ENCODE assay signal across 8 cellular contexts in genomic region chr9:37752646-37753488, GRCh38. TPM values are rescaled to one million over a fixed set of nuclear protein-coding genes. Genes with fewer than 3 reads are reported as not detected.
DNase-seq lines count a peak whose midpoint lies in the region; ATAC-seq, FAIRE-seq and TF ChIP-seq lines count a peak whose summit lies in the region.

No MANE protein-coding gene starts in this region.

- H3K36me3 ChIP-seq in GM23338 (ENCODE audit: insufficient read depth), result no peaks in the 10 kb centered on the region
- H3K36me3 ChIP-seq in heart right ventricle, result peaks cover 0 to 8% (median 0%) of the 10 kb centered on the region in 9 donors

- intact Hi-C loops in heart right ventricle (cut with DNase I), result loop anchor here in 5 of 10 donors (5.0 to 10.0 kb wide), 5 partner anchors 49 to 642 kb away; partner anchors contain the start of genes DCAF10 (in 3 of the 5), ALDH1B1 (in 1 of the 5) and SLC25A51 (in 1 of the 5)

- H3K79me2 ChIP-seq in GM23338 (replicated peaks; ENCODE audit: insufficient read depth), result 0 out of 2 replicates have a peak, but pooled peaks cover 3% of the 10 kb centered on the region

- H3F3A ChIP-seq in GM23338 (replicated peaks; ENCODE audit: low read depth), result no peaks in the 10 kb centered on the region

- H3K27ac Mint-ChIP-seq in GM23338, result no peak overlapping the region

- no peaks in the 10 kb centered on the region for H3K9me3 ChIP-seq in heart right ventricle

- 93% methylated on average over 29 of the region's 29 CpGs for WGBS in heart right ventricle, 2 donors

- H2AFZ ChIP-seq in GM23338, result peak overlapping the region; percentile 100

- H3K27me3 Mint-ChIP-seq in GM23338 (ENCODE audit: insufficient read depth, low read depth, poor library complexity), result peaks cover 7% of the 10 kb centered on the region

- DNase-seq in GM23338 (ENCODE audit: low spot score), result no peak
- DNase-seq in heart right ventricle, result no peak
- no peak for DNase-seq in D721Med (ENCODE audit: insufficient read length, low spot score)
- no peak for DNase-seq in DMS53 (lab: John Stamatoyannopoulos, UW)

- H3K9me3 Mint-ChIP-seq in GM23338, result peaks cover 6% of the 10 kb centered on the region; the same call in 2 of the 3 replicates

- peaks cover 5% of the 10 kb centered on the region; the same call in 1 of the 3 replicates for H3K36me3 Mint-ChIP-seq in GM23338 (ENCODE audit: low read depth)

- peaks cover 6% of the 10 kb centered on the region; the same call in 1 of the 2 replicates for H3K4me1 ChIP-seq in GM23338 (ENCODE audit: insufficient read depth)
- peaks cover 0 to 14% (median 9%) of the 10 kb centered on the region in 9 donors for H3K4me1 ChIP-seq in heart right ventricle

- peaks cover 6% of the 10 kb centered on the region; the same call in 1 of the 2 replicates for H3K9me2 ChIP-seq in GM23338 (ENCODE audit: insufficient read depth)

- H4K20me1 ChIP-seq in GM23338 (replicated peaks; ENCODE audit: insufficient read depth), result peaks cover 3% of the 10 kb centered on the region; the same call in 1 of the 2 replicates

- peak overlapping the region; percentile 95 for H3K4me3 Mint-ChIP-seq in GM23338

- ATAC-seq in GM23338 (no peak), heart right ventricle (no peak), HG03521 (IDR thresholded peaks at IDR 0.05; ENCODE audit: unreplicated experiment) (no peak), HG03039 (IDR thresholded peaks at IDR 0.05; ENCODE audit: unreplicated experiment) (no peak)

- peak overlapping the region; percentile 95 for H3K4me3 ChIP-seq in GM23338
- peak overlapping the region; percentile 78 for H3K4me3 ChIP-seq in WI38 (ENCODE audit: low read depth, low read length)
- peak overlapping the region; percentile 45 to 95 (median 72) for H3K4me3 ChIP-seq in heart right ventricle
- peak overlapping the region; percentile 58 to 82 (median 76) for H3K4me3 ChIP-seq in skin epidermis

- H3K4me1 Mint-ChIP-seq in GM23338, result peaks cover 9% of the 10 kb centered on the region; the same call in 2 of the 3 replicates

- TF ChIP-seq CTCF in GM23338 (conservative IDR thresholded peaks at IDR 0.05; ENCODE audit: low read depth in 2 of 2) (no peak), WI38 (IDR thresholded peaks at IDR 0.05; ENCODE audit: low read depth, low read length) (no peak), heart right ventricle (IDR thresholded peaks at IDR 0.05) (no peak), D721Med (IDR thresholded peaks at IDR 0.05; ENCODE audit: insufficient read depth, missing control alignments) (no peak)

- no peak overlapping the region for H3K27ac ChIP-seq in GM23338 (ENCODE audit: low read depth)
- peak overlapping the region in 7 of 10 donors; percentile 51 to 90 (median 84) for H3K27ac ChIP-seq in heart right ventricle
- H3K27ac ChIP-seq in skin epidermis, result peak overlapping the region in 12 of 21 experiments; percentile 84 to 93 (median 89)

- H3K27me3 ChIP-seq in GM23338 (ENCODE audit: insufficient read depth), result no peaks in the 10 kb centered on the region
- no peaks in the 10 kb centered on the region for H3K27me3 ChIP-seq in heart right ventricle

- H3K4me2 ChIP-seq in GM23338, result peak overlapping the region; percentile 99

- FAIRE-seq in D721Med (lab: Jason Lieb, UNC), result no peak

TF ChIP-seq in GM23338, 12 proteins besides CTCF, POLR2A, EP300 and RAD21 (continues in another document):
- no peak for TF ChIP-seq REST (IDR thresholded peaks at IDR 0.05; ENCODE audit: unreplicated experiment)
- TF ChIP-seq EZH2phosphoT487 (IDR thresholded peaks at IDR 0.05; ENCODE audit: unreplicated experiment), result no peak
- no peak for TF ChIP-seq POLR2AphosphoS5 (IDR thresholded peaks at IDR 0.05; ENCODE audit: low read depth)
- no peak for TF ChIP-seq ETS1 (IDR thresholded peaks at IDR 0.05)
- TF ChIP-seq CREB1 (CRISPR knock-in tag; IDR thresholded peaks at IDR 0.05; ENCODE audit: low read depth), result no peak
- no peak for TF ChIP-seq ZNF114 (CRISPR knock-in tag; IDR thresholded peaks at IDR 0.05)
- no peak for TF ChIP-seq STAT1 (IDR thresholded peaks at IDR 0.05; ENCODE audit: unreplicated experiment)

RNA-seq across cellular contexts. Expression of gene TRMT10B, which starts 0.7 kb away (rescaled TPM):
- 3.1 and 3.4 TPM in 2 replicates for total RNA-seq in GM23338 (2014; rRNA removed; shearing (Covaris generic))
- polyA plus RNA-seq in GM23338 (2016; fragmentation: Nextera tagmentation; extraction: Ambion mirVana) (10.8 and 12.2 TPM in 2 replicates), heart right ventricle (1 to 10 TPM; 3.0 to 5.9 TPM)
- 1 to 10 TPM; 2.6 to 6.5 (median 3.6) TPM for total RNA-seq in heart right ventricle

RNA-seq across cellular contexts. Expression of gene EXOSC3, which starts 32.0 kb away (rescaled TPM):
- total RNA-seq in GM23338 (2014; rRNA removed; shearing (Covaris generic)), result 59.9 and 62.3 TPM in 2 replicates
- polyA plus RNA-seq in GM23338 (2016; fragmentation: Nextera tagmentation; extraction: Ambion mirVana) (143 and 149 TPM in 2 replicates), heart right ventricle (10 to 100 TPM in 1 of 2 donors, 1 to 10 TPM in 1; 7.3 to 20.2 TPM)
- 10 to 100 TPM in 9 of 10 donors, 1 to 10 TPM in 1; 7.5 to 15.2 (median 12.8) TPM for total RNA-seq in heart right ventricle

RNA-seq across cellular contexts. Expression of gene DCAF10, which starts 47.7 kb away (rescaled TPM):
- 11.5 and 14.3 TPM in 2 replicates for total RNA-seq in GM23338 (2014; rRNA removed; shearing (Covaris generic))
- polyA plus RNA-seq in GM23338 (2016; fragmentation: Nextera tagmentation; extraction: Ambion mirVana) (6.2 and 6.6 TPM in 2 replicates), heart right ventricle (1 to 10 TPM; 5.6 to 9.1 TPM)
- 10 to 100 TPM; 16.1 to 23.4 (median 19.6) TPM for total RNA-seq in heart right ventricle
